1 cellular context compared by ENCODE assay signal in the genomic region with DNA sequence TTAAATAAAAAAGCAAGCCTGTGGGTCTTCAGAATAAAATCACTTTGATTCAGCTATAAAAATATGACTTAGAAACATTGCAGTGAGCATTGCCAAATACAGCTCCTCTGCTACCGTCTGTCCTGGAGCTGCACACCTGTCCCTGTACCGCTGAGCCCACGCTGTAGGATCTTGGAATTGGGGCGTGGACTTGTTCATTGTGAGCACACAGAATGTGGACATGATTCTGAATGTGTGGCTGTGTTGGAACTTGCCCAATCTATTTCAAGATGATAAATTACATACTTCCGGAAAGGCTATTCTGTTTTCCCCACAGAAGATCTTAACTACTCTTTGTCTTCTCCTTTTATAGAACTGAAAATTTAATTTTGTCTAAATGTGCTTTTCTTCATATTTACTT.
TF ChIP-seq lines count a peak whose summit lies in the region.

No MANE protein-coding gene starts in this region.

TF ChIP-seq in H1, 55 proteins besides CTCF, POLR2A, EP300 and RAD21 (continued from another document):
- no peak for TF ChIP-seq RBBP5 (IDR thresholded peaks at IDR 0.05; ENCODE audit: borderline replicate concordance, low read depth, low read length)
- no peak for TF ChIP-seq SIX5 (IDR thresholded peaks at IDR 0.05; ENCODE audit: low read depth, low read length)
- TF ChIP-seq RFX5 (IDR thresholded peaks at IDR 0.05; ENCODE audit: borderline replicate concordance, low read depth, low read length), result no peak
- no peak for TF ChIP-seq MAFK (IDR thresholded peaks at IDR 0.05; ENCODE audit: low read depth, low read length)
- no peak for TF ChIP-seq RXRA (IDR thresholded peaks at IDR 0.05; ENCODE audit: insufficient read depth, low read depth, low read length)
- TF ChIP-seq CHD2 (IDR thresholded peaks at IDR 0.05; ENCODE audit: low read length), result no peak
- TF ChIP-seq GABPA (IDR thresholded peaks at IDR 0.05; ENCODE audit: borderline replicate concordance, insufficient read depth, low read length), result no peak
- TF ChIP-seq YY1 (IDR thresholded peaks at IDR 0.05; ENCODE audit: low read depth, low read length), result no peak
- TF ChIP-seq TAF1 (IDR thresholded peaks at IDR 0.05; ENCODE audit: low read depth, low read length), result no peak
- TF ChIP-seq, protein P1, sequence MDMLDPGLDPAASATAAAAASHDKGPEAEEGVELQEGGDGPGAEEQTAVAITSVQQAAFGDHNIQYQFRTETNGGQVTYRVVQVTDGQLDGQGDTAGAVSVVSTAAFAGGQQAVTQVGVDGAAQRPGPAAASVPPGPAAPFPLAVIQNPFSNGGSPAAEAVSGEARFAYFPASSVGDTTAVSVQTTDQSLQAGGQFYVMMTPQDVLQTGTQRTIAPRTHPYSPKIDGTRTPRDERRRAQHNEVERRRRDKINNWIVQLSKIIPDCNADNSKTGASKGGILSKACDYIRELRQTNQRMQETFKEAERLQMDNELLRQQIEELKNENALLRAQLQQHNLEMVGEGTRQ (IDR thresholded peaks at IDR 0.05; ENCODE audit: low read length), result no peak
- TF ChIP-seq, protein P2, sequence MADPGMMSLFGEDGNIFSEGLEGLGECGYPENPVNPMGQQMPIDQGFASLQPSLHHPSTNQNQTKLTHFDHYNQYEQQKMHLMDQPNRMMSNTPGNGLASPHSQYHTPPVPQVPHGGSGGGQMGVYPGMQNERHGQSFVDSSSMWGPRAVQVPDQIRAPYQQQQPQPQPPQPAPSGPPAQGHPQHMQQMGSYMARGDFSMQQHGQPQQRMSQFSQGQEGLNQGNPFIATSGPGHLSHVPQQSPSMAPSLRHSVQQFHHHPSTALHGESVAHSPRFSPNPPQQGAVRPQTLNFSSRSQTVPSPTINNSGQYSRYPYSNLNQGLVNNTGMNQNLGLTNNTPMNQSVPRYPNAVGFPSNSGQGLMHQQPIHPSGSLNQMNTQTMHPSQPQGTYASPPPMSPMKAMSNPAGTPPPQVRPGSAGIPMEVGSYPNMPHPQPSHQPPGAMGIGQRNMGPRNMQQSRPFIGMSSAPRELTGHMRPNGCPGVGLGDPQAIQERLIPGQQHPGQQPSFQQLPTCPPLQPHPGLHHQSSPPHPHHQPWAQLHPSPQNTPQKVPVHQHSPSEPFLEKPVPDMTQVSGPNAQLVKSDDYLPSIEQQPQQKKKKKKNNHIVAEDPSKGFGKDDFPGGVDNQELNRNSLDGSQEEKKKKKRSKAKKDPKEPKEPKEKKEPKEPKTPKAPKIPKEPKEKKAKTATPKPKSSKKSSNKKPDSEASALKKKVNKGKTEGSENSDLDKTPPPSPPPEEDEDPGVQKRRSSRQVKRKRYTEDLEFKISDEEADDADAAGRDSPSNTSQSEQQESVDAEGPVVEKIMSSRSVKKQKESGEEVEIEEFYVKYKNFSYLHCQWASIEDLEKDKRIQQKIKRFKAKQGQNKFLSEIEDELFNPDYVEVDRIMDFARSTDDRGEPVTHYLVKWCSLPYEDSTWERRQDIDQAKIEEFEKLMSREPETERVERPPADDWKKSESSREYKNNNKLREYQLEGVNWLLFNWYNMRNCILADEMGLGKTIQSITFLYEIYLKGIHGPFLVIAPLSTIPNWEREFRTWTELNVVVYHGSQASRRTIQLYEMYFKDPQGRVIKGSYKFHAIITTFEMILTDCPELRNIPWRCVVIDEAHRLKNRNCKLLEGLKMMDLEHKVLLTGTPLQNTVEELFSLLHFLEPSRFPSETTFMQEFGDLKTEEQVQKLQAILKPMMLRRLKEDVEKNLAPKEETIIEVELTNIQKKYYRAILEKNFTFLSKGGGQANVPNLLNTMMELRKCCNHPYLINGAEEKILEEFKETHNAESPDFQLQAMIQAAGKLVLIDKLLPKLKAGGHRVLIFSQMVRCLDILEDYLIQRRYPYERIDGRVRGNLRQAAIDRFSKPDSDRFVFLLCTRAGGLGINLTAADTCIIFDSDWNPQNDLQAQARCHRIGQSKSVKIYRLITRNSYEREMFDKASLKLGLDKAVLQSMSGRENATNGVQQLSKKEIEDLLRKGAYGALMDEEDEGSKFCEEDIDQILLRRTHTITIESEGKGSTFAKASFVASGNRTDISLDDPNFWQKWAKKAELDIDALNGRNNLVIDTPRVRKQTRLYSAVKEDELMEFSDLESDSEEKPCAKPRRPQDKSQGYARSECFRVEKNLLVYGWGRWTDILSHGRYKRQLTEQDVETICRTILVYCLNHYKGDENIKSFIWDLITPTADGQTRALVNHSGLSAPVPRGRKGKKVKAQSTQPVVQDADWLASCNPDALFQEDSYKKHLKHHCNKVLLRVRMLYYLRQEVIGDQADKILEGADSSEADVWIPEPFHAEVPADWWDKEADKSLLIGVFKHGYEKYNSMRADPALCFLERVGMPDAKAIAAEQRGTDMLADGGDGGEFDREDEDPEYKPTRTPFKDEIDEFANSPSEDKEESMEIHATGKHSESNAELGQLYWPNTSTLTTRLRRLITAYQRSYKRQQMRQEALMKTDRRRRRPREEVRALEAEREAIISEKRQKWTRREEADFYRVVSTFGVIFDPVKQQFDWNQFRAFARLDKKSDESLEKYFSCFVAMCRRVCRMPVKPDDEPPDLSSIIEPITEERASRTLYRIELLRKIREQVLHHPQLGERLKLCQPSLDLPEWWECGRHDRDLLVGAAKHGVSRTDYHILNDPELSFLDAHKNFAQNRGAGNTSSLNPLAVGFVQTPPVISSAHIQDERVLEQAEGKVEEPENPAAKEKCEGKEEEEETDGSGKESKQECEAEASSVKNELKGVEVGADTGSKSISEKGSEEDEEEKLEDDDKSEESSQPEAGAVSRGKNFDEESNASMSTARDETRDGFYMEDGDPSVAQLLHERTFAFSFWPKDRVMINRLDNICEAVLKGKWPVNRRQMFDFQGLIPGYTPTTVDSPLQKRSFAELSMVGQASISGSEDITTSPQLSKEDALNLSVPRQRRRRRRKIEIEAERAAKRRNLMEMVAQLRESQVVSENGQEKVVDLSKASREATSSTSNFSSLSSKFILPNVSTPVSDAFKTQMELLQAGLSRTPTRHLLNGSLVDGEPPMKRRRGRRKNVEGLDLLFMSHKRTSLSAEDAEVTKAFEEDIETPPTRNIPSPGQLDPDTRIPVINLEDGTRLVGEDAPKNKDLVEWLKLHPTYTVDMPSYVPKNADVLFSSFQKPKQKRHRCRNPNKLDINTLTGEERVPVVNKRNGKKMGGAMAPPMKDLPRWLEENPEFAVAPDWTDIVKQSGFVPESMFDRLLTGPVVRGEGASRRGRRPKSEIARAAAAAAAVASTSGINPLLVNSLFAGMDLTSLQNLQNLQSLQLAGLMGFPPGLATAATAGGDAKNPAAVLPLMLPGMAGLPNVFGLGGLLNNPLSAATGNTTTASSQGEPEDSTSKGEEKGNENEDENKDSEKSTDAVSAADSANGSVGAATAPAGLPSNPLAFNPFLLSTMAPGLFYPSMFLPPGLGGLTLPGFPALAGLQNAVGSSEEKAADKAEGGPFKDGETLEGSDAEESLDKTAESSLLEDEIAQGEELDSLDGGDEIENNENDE (IDR thresholded peaks at IDR 0.05; ENCODE audit: insufficient replicate concordance, low read length), result no peak
- TF ChIP-seq BCL11A (IDR thresholded peaks at IDR 0.05; ENCODE audit: low read depth in 2 of 2, low read length in 2 of 2), result no peak
- no peak for TF ChIP-seq TCF12 (IDR thresholded peaks at IDR 0.05; ENCODE audit: low read depth, low read length)
